2 cellular contexts compared by ENCODE assay signal in the genomic region with DNA sequence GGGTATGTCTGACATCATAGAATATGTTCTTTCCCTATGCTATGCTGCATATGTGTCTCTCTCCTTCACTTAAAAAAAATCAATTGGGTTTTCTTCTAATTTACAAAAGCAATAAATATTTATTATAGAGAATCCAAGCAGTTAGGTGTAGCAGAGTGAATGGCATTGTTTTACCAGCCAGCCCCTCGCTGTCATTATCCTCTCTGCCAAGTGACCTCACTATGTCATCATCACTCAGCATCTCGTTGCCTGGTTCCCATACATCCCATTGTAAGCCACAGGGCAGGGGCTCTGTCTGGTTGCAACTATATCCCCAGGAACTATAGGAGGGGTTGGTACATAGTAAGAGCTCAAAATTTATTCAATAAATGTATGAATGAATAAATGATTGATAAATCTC.
TF ChIP-seq lines count a peak whose summit lies in the region.

No MANE protein-coding gene starts in this region.

TF ChIP-seq in HEK293, 187 proteins besides CTCF, POLR2A, EP300 and RAD21:
- TF ChIP-seq ZEB2 (tag by site-specific recombination; IDR thresholded peaks at IDR 0.05) (0 out of 2 replicates have a peak, but pooled peaks have one; percentile 18), ATF2 (tag by site-specific recombination; IDR thresholded peaks at IDR 0.05; ENCODE audit: low read depth) (0 out of 2 replicates have a peak, but pooled peaks have one; percentile 29), ZNF610 (tag by site-specific recombination; IDR thresholded peaks at IDR 0.05; ENCODE audit: borderline replicate concordance) (no peak), ZBTB21 (tag by site-specific recombination; IDR thresholded peaks at IDR 0.05) (peak; percentile 88), ZNF335 (tag by site-specific recombination; conservative IDR thresholded peaks at IDR 0.05) (0 out of 2 replicates have a peak, but pooled peaks have one; percentile 31), ZNF660 (tag by site-specific recombination; IDR thresholded peaks at IDR 0.05) (peak; percentile 58), ZNF629 (tag by site-specific recombination; IDR thresholded peaks at IDR 0.05) (peak; percentile 91), GLI4 (tag by site-specific recombination; IDR thresholded peaks at IDR 0.05) (no peak)
- TF ChIP-seq, protein P1, sequence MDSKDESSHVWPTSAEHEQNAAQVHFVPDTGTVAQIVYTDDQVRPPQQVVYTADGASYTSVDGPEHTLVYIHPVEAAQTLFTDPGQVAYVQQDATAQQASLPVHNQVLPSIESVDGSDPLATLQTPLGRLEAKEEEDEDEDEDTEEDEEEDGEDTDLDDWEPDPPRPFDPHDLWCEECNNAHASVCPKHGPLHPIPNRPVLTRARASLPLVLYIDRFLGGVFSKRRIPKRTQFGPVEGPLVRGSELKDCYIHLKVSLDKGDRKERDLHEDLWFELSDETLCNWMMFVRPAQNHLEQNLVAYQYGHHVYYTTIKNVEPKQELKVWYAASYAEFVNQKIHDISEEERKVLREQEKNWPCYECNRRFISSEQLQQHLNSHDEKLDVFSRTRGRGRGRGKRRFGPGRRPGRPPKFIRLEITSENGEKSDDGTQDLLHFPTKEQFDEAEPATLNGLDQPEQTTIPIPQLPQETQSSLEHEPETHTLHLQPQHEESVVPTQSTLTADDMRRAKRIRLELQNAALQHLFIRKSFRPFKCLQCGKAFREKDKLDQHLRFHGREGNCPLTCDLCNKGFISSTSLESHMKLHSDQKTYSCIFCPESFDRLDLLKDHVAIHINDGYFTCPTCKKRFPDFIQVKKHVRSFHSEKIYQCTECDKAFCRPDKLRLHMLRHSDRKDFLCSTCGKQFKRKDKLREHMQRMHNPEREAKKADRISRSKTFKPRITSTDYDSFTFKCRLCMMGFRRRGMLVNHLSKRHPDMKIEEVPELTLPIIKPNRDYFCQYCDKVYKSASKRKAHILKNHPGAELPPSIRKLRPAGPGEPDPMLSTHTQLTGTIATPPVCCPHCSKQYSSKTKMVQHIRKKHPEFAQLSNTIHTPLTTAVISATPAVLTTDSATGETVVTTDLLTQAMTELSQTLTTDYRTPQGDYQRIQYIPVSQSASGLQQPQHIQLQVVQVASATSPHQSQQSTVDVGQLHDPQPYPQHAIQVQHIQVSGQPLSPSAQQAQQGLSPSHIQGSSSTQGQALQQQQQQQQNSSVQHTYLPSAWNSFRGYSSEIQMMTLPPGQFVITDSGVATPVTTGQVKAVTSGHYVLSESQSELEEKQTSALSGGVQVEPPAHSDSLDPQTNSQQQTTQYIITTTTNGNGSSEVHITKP (tag by site-specific recombination; IDR thresholded peaks at IDR 0.05), result peak; percentile 58
TF ChIP-seq in HEK293: peak in this region for 7.

TF ChIP-seq in K562, 482 proteins besides CTCF, POLR2A, EP300 and RAD21:
- TF ChIP-seq, protein P2, sequence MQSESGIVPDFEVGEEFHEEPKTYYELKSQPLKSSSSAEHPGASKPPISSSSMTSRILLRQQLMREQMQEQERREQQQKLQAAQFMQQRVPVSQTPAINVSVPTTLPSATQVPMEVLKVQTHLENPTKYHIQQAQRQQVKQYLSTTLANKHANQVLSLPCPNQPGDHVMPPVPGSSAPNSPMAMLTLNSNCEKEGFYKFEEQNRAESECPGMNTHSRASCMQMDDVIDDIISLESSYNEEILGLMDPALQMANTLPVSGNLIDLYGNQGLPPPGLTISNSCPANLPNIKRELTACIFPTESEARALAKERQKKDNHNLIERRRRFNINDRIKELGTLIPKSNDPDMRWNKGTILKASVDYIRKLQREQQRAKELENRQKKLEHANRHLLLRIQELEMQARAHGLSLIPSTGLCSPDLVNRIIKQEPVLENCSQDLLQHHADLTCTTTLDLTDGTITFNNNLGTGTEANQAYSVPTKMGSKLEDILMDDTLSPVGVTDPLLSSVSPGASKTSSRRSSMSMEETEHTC (IDR thresholded peaks at IDR 0.05), result no peak
- TF ChIP-seq ATF3 (IDR thresholded peaks at IDR 0.05) (peak; percentile 58), ATF3 (CRISPR knock-in tag; conservative IDR thresholded peaks at IDR 0.05) (no peak), HDAC8 (tag; IDR thresholded peaks at IDR 0.05) (no peak), ZHX1 (conservative IDR thresholded peaks at IDR 0.05; ENCODE audit: low read length) (no peak), CEBPG (CRISPR knock-in tag; IDR thresholded peaks at IDR 0.05) (no peak), CEBPG (tag; conservative IDR thresholded peaks at IDR 0.05 in 1 of 2, IDR thresholded peaks at IDR 0.05 in 1 of 2) (0 out of 4 replicates have a peak, but pooled peaks of 1 of the 2 experiments have one; percentile 23)
TF ChIP-seq in K562: peak in this region for 2.
